ENCODE assay signal across 8 cellular contexts in genomic region chr19:29666634-29667389, GRCh38. TPM values are rescaled to one million over a fixed set of nuclear protein-coding genes. Genes with fewer than 3 reads are reported as not detected.
DNase-seq lines count a peak whose midpoint lies in the region; ATAC-seq, FAIRE-seq and TF ChIP-seq lines count a peak whose summit lies in the region.

No MANE protein-coding gene starts in this region.

- H2AFZ ChIP-seq in DND-41 (ENCODE audit: low read depth, low read length) (no peak overlapping the region), HepG2 (ENCODE audit: low read length) (peak overlapping the region; percentile 62)

- FAIRE-seq in HepG2 (lab: Jason Lieb, UNC), result peak; percentile 32

- H3K27ac Mint-ChIP-seq in chondrocyte (ENCODE audit: unreplicated experiment), result peak overlapping the region; percentile 97

- H3K9me3 Mint-ChIP-seq in chondrocyte (ENCODE audit: low read depth), result no peaks in the 10 kb centered on the region

- H3K4me1 ChIP-seq in DND-41 (ENCODE audit: insufficient read depth, low read length), result peaks cover 53% of the 10 kb centered on the region
- peaks cover 63% of the 10 kb centered on the region for H3K4me1 ChIP-seq in HepG2 (ENCODE audit: insufficient read depth, low read length)
- peaks cover 70 to 95% (median 86%) of the 10 kb centered on the region in 4 donors for H3K4me1 ChIP-seq in stomach

- peak overlapping the region; percentile 79 for H3K9ac ChIP-seq in DND-41 (ENCODE audit: low read depth, low read length)
- H3K9ac ChIP-seq in HepG2 (ENCODE audit: insufficient read depth, low read depth, low read length), result peak overlapping the region; percentile 66; the same call in 1 of the 2 replicates

- H3K4me3 Mint-ChIP-seq in chondrocyte (ENCODE audit: unreplicated experiment), result peak overlapping the region; percentile 77

- ATAC-seq in DND-41 (ENCODE audit: insufficient read depth, low read depth), result peak; percentile 3; the same call in 1 of the 3 replicates
- ATAC-seq in HepG2, result peak; percentile 59
- ATAC-seq in GM18858 (IDR thresholded peaks at IDR 0.05; ENCODE audit: unreplicated experiment), result no peak

- H3K27me3 Mint-ChIP-seq in chondrocyte (ENCODE audit: low read depth), result no peaks in the 10 kb centered on the region

- no peaks in the 10 kb centered on the region for H3K9me3 ChIP-seq in DND-41 (ENCODE audit: insufficient read depth, low read length, severe bottlenecking)
- H3K9me3 ChIP-seq in HepG2 (ENCODE audit: low read length), result no peaks in the 10 kb centered on the region
- no peaks in the 10 kb centered on the region for H3K9me3 ChIP-seq in stomach

- no peak for TF ChIP-seq RAD21 in HepG2 (CRISPR knock-in tag; IDR thresholded peaks at IDR 0.05)

- 0 out of 2 replicates have a peak, but pooled peaks cover 5% of the 10 kb centered on the region for H4K20me1 ChIP-seq in DND-41 (ENCODE audit: insufficient read depth, low read length)
- H4K20me1 ChIP-seq in HepG2 (ENCODE audit: insufficient read depth, low read length), result peaks cover 7% of the 10 kb centered on the region; the same call in 1 of the 2 replicates

- WGBS in HepG2 (ENCODE audit: low lambda C conversion rate), result 21% methylated on average over 18 of the region's 18 CpGs
- 23 to 39% (median 33%) methylated on average over 18 of the region's 18 CpGs for WGBS in stomach, 5 donors

- DNase-seq in DND-41, result peak; percentile 39
- peak; percentile 66 for DNase-seq in OCI-M1 (lab: John Stamatoyannopoulos, UW)
- no peak for DNase-seq in chondrocyte (ENCODE audit: low spot score)
- DNase-seq in HepG2 (ENCODE audit: low spot score), result peak; percentile 55
- peak; percentile 54 for DNase-seq in stomach
- no peak for DNase-seq in Ammon's horn (ENCODE audit: low spot score)
- no peak for DNase-seq in HT-29 (ENCODE audit: low spot score)

- H3K4me1 Mint-ChIP-seq in chondrocyte (ENCODE audit: low read depth), result peaks cover 67% of the 10 kb centered on the region

- BruUV-seq in HepG2 (replicated peaks; lab: Mats Ljungman, UMichigan), result no TSS peak

- TF ChIP-seq CTCF in DND-41 (IDR thresholded peaks at IDR 0.05; ENCODE audit: borderline replicate concordance, extremely low read depth, low read length, poor library complexity, severe bottlenecking) (no peak), chondrocyte (IDR thresholded peaks at IDR 0.05) (peak; percentile 17), HepG2 (CRISPR knock-in tag; IDR thresholded peaks at IDR 0.05) (no peak), stomach (IDR thresholded peaks at IDR 0.05) (no peak)

- in situ Hi-C loops in HepG2 (cut with HindIII; ENCODE audit: extremely low pct_ligation_motif_present, low pct_unique_long_range_greater_than_20kb), result no loop called here

- H3K27me3 ChIP-seq in DND-41 (ENCODE audit: insufficient read depth, low read length, poor library complexity) (peaks cover 7% of the 10 kb centered on the region), HepG2 (ENCODE audit: control insufficient read depth in 1 of 2, insufficient read depth in 2 of 2, low read length in 2 of 2) (peaks cover 10 to 20% of the 10 kb centered on the region in 2 experiments; a peak in 4 of 5 replicates), stomach (no peaks in the 10 kb centered on the region)

- intact Hi-C loops in HepG2 (cut with micrococcal nuclease; ENCODE audit: unreplicated experiment), result no loop called here
- intact Hi-C loops in stomach (cut with DNase I; ENCODE audit: low total_unique reads), result no loop called here

- H3K36me3 Mint-ChIP-seq in chondrocyte (ENCODE audit: low read depth), result peaks cover 9% of the 10 kb centered on the region

- CTCF ChIA-PET in HepG2 (lab: Yijun Ruan, JAX; ENCODE audit: low intra/inter-chr PET ratio, low total read pairs), result no interaction called here

- POLR2A ChIA-PET in HepG2 (lab: Yijun Ruan, JAX), result interaction anchor here (1.0 to 4.1 kb wide), 5 partner anchors 45 to 275 kb away, joined by 3 to 32 read pairs (median 5); partner anchors contain the start of genes C19orf12, POP4 and URI1

- H3K36me3 ChIP-seq in DND-41 (ENCODE audit: insufficient read depth, low read length) (no peaks in the 10 kb centered on the region; the same call in 1 of the 2 replicates), HepG2 (replicated peaks in 1 of 2; ENCODE audit: control insufficient read depth in 1 of 2, insufficient read depth in 2 of 2, low read length in 2 of 2) (0 out of 5 replicates have a peak, but pooled peaks cover 0 to 3% of the 10 kb centered on the region in 2 experiments), stomach (peaks cover 0 to 7% (median 0%) of the 10 kb centered on the region in 4 donors)

- no peak for TF ChIP-seq EP300 in HepG2 (IDR thresholded peaks at IDR 0.05; ENCODE audit: low read depth in 2 of 2, low read length in 2 of 2)
- TF ChIP-seq EP300 in HepG2 (CRISPR knock-in tag; IDR thresholded peaks at IDR 0.05; ENCODE audit: borderline replicate concordance), result no peak
- no peak for TF ChIP-seq EP300 in stomach (IDR thresholded peaks at IDR 0.05)

- H3K27ac ChIP-seq in DND-41 (ENCODE audit: low read length), result no peak overlapping the region; the same call in none of the 2 replicates
- H3K27ac ChIP-seq in HepG2 (ENCODE audit: extremely low read length, insufficient read depth, low read length), result peak overlapping the region; percentile 44
- H3K27ac ChIP-seq in stomach, result peak overlapping the region; percentile 56 to 91 (median 86)

- TF ChIP-seq POLR2A in HepG2 (IDR thresholded peaks at IDR 0.05; ENCODE audit: insufficient read depth in 1 of 2, low read depth in 2 of 2, low read length in 2 of 2) (no peak), stomach (IDR thresholded peaks at IDR 0.05) (no peak)

- peaks cover 23% of the 10 kb centered on the region for H3K79me2 ChIP-seq in DND-41 (ENCODE audit: insufficient read depth, low read length)
- H3K79me2 ChIP-seq in HepG2 (ENCODE audit: insufficient read depth, low read length), result no peaks in the 10 kb centered on the region

- H3K4me3 ChIP-seq in DND-41 (ENCODE audit: low read depth in 1 of 2, low read length in 2 of 2) (peak overlapping the region in 1 of 2 experiments; percentile 95; a peak in 2 of 4 replicates), HepG2 (replicated peaks in 1 of 3; ENCODE audit: insufficient read depth in 1 of 3, low read depth in 2 of 3, low read length in 3 of 3) (peak overlapping the region; percentile 68 to 90 (median 73)), stomach (peak overlapping the region; percentile 64 to 92 (median 80))

- H3K4me2 ChIP-seq in DND-41 (ENCODE audit: insufficient read depth, low read length), result peak overlapping the region; percentile 97
- H3K4me2 ChIP-seq in HepG2 (ENCODE audit: low read depth, low read length), result peak overlapping the region; percentile 91

RNA-seq across cellular contexts. Expression of gene PLEKHF1, which starts 1.6 kb away (rescaled TPM):
- 10.1 to 29.4 TPM (median 28.6 TPM) in 3 replicates for total RNA-seq in chondrocyte
- 3.2 and 3.8 TPM in 2 replicates for total RNA-seq in HepG2 (2016; rRNA removed; fragmentation: Illumina TruSeq; extraction: Trizol)
- total RNA-seq in HepG2 (2016; cell fraction: cytosol; rRNA removed; fragmentation: Illumina TruSeq; extraction: Trizol; ENCODE audit: low read depth), result 1.5 TPM in 2 replicates
- total RNA-seq in HepG2 (2016; cell fraction: insoluble cytoplasmic fraction; rRNA removed; fragmentation: Illumina TruSeq; extraction: Trizol), result 3.0 and 4.1 TPM in 2 replicates
- 2.6 and 2.8 TPM in 2 replicates for total RNA-seq in HepG2 (2016; cell fraction: membrane; rRNA removed; fragmentation: Illumina TruSeq; extraction: Trizol)
- 1.9 and 2.3 TPM in 2 replicates for total RNA-seq in HepG2 (2016; cell fraction: nucleus; rRNA removed; fragmentation: Illumina TruSeq; extraction: Trizol)
- polyA plus RNA-seq in HepG2 (2011; rRNA removed), result 2.9 TPM in 2 replicates
- 1.7 and 4.1 TPM in 2 replicates for polyA plus RNA-seq in HepG2 (2011; cell fraction: cytosol; rRNA removed)
- 3.9 and 4.0 TPM in 2 replicates for polyA plus RNA-seq in HepG2 (2011; cell fraction: nucleus; rRNA removed)
- polyA plus RNA-seq in HepG2 (2012), result 0.71 and 1.4 TPM in 2 replicates
- 0.36 and 0.54 TPM in 2 replicates for polyA plus RNA-seq in HepG2 (2016; cell fraction: cytosol; fragmentation: Illumina TruSeq; extraction: Trizol; ENCODE audit: low read depth)
- polyA plus RNA-seq in HepG2 (2016; cell fraction: insoluble cytoplasmic fraction; fragmentation: Illumina TruSeq; extraction: Trizol; ENCODE audit: low read depth), result 2.4 and 2.7 TPM in 2 replicates
- 1.1 and 1.4 TPM in 2 replicates for polyA plus RNA-seq in HepG2 (2016; cell fraction: membrane; fragmentation: Illumina TruSeq; extraction: Trizol; ENCODE audit: low read depth)
- polyA plus RNA-seq in HepG2 (2016; cell fraction: nucleus; fragmentation: Illumina TruSeq; extraction: Trizol; ENCODE audit: insufficient read depth, low read depth), result 2.7 TPM in 2 replicates
- 2.0 and 6.9 TPM in 2 replicates for polyA minus RNA-seq in HepG2 (2011; rRNA and poly(A)+ RNA removed; ENCODE audit: low replicate concordance)
- polyA minus RNA-seq in HepG2 (2011; cell fraction: cytosol; rRNA and poly(A)+ RNA removed), result 1.5 and 3.6 TPM in 2 replicates
- 2.1 and 3.0 TPM in 2 replicates for polyA minus RNA-seq in HepG2 (2011; cell fraction: nucleus; rRNA and poly(A)+ RNA removed)
- total RNA-seq in stomach, result 10 to 100 TPM in 1 of 5 donors, 1 to 10 TPM in 4; 1.8 to 13.6 (median 6.1) TPM
- 1 to 10 TPM; 5.2 to 8.4 (median 6.7) TPM for polyA plus RNA-seq in stomach
- 1.1 and 1.2 TPM in 2 replicates for total RNA-seq in HT-29 (2014; rRNA removed; shearing (Covaris generic))

RNA-seq across cellular contexts. Expression of gene C19orf12, which starts 48.2 kb away (rescaled TPM):
- 43.7 to 46.9 TPM (median 46.4 TPM) in 3 replicates for total RNA-seq in chondrocyte
- 34.4 and 34.8 TPM in 2 replicates for total RNA-seq in HepG2 (2016; rRNA removed; fragmentation: Illumina TruSeq; extraction: Trizol)
- total RNA-seq in HepG2 (2016; cell fraction: cytosol; rRNA removed; fragmentation: Illumina TruSeq; extraction: Trizol; ENCODE audit: low read depth), result 28.6 and 28.9 TPM in 2 replicates
- total RNA-seq in HepG2 (2016; cell fraction: insoluble cytoplasmic fraction; rRNA removed; fragmentation: Illumina TruSeq; extraction: Trizol), result 29.0 and 35.2 TPM in 2 replicates
- total RNA-seq in HepG2 (2016; cell fraction: membrane; rRNA removed; fragmentation: Illumina TruSeq; extraction: Trizol), result 73.3 and 76.2 TPM in 2 replicates
- total RNA-seq in HepG2 (2016; cell fraction: nucleus; rRNA removed; fragmentation: Illumina TruSeq; extraction: Trizol), result 17.3 and 21.4 TPM in 2 replicates
- 17.7 and 19.6 TPM in 2 replicates for polyA plus RNA-seq in HepG2 (2011; rRNA removed)
- 18.1 TPM in 2 replicates for polyA plus RNA-seq in HepG2 (2011; cell fraction: cytosol; rRNA removed)
- polyA plus RNA-seq in HepG2 (2011; cell fraction: nucleus; rRNA removed), result 13.1 and 14.3 TPM in 2 replicates
- 15.9 and 18.6 TPM in 2 replicates for polyA plus RNA-seq in HepG2 (2012)
- polyA plus RNA-seq in HepG2 (2016; cell fraction: cytosol; fragmentation: Illumina TruSeq; extraction: Trizol; ENCODE audit: low read depth), result 37.7 and 38.6 TPM in 2 replicates
- polyA plus RNA-seq in HepG2 (2016; cell fraction: insoluble cytoplasmic fraction; fragmentation: Illumina TruSeq; extraction: Trizol; ENCODE audit: low read depth), result 28.6 and 34.2 TPM in 2 replicates
- 64.1 and 65.3 TPM in 2 replicates for polyA plus RNA-seq in HepG2 (2016; cell fraction: membrane; fragmentation: Illumina TruSeq; extraction: Trizol; ENCODE audit: low read depth)
- polyA plus RNA-seq in HepG2 (2016; cell fraction: nucleus; fragmentation: Illumina TruSeq; extraction: Trizol; ENCODE audit: insufficient read depth, low read depth), result 29.3 and 31.8 TPM in 2 replicates
- 5.1 and 12.9 TPM in 2 replicates for polyA minus RNA-seq in HepG2 (2011; rRNA and poly(A)+ RNA removed; ENCODE audit: low replicate concordance)
- polyA minus RNA-seq in HepG2 (2011; cell fraction: cytosol; rRNA and poly(A)+ RNA removed), result 8.3 and 8.7 TPM in 2 replicates
- 6.7 and 10.4 TPM in 2 replicates for polyA minus RNA-seq in HepG2 (2011; cell fraction: nucleus; rRNA and poly(A)+ RNA removed)
- 10 to 100 TPM in 4 of 5 donors, 1 to 10 TPM in 1; 4.6 to 67.2 (median 33.0) TPM for total RNA-seq in stomach
- polyA plus RNA-seq in stomach, result 10 to 100 TPM in 2 of 3 donors, 1 to 10 TPM in 1; 9.9 to 15.3 (median 13.7) TPM
- 22.4 and 24.5 TPM in 2 replicates for total RNA-seq in HT-29 (2014; rRNA removed; shearing (Covaris generic))

Comparison
In these comparisons a context has a peak if more than half of its experiments do, and no peak if none do; other contexts are left out.
1. DNase-seq: peak in DND-41 (single experiment), OCI-M1 (single experiment), HepG2 (single experiment) and stomach (single experiment); none in chondrocyte (single experiment), Ammon's horn (single experiment) and HT-29 (single experiment).